In the genomic region with DNA sequence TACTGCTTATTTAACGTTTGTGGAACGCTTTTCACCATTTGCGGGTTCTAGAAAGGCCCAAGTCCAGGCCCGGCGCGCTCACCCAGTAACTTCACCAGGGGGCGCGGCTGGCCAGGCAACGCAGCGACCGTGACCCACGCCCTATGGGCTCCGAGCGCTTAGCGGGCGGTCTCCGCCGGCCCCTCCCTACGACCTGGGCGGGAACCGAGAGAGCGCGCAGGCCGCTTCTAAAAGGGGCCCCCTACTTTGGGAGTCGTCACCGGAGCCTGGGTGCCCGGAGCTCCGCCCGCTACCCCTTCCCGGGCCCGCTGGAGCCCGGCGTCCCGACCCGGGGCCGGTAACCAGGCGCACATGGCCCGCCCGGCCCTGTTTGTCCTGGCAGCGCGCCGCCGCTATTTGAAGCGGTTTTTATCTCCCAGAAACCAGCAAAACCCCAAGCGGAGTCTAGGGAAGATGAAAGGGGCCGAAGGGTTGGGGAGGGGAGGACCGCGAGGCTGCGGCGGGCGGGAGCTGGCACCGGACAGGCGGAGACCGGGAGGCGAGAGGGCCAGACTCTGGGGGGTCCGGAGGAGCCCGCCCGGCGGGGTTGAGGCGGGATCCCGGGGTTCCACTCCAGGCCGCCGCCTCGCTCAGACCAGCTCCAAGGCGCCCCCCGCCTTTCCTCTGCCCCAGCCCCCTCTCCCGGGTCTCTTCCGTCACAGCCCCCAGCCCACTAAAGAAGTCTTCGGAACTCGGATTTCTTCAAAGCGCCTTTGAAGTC, we compare ENCODE assay signal across 8 cellular contexts.
DNase-seq lines count a peak whose midpoint lies in the region; FAIRE-seq and TF ChIP-seq lines count a peak whose summit lies in the region.

No MANE protein-coding gene starts in this region.

- H3K36me3 ChIP-seq in Loucy (ENCODE audit: insufficient read depth, low read length) = no peaks in the 10 kb centered on the region
- no peaks in the 10 kb centered on the region for H3K36me3 ChIP-seq in neutrophil

- peak overlapping the region; percentile 87 for H2AFZ ChIP-seq in Loucy (ENCODE audit: low read length)

- H3K27ac ChIP-seq in neutrophil = peak overlapping the region; percentile 88
- H3K27ac ChIP-seq in substantia nigra (ENCODE audit: low read depth, low read length, poor library complexity, severe bottlenecking) = peak overlapping the region; percentile 100

- peaks cover 14% of the 10 kb centered on the region; the same call in 1 of the 2 replicates for H3K79me2 ChIP-seq in Loucy (ENCODE audit: insufficient read depth, low read length)

- H3K9me2 ChIP-seq in Loucy (replicated peaks; ENCODE audit: low read depth, low read length) = no peaks in the 10 kb centered on the region

- H3K4me3 ChIP-seq in Loucy (ENCODE audit: low read length, poor library complexity, severe bottlenecking) (peak overlapping the region; percentile 78), neutrophil (ENCODE audit: low read depth in 1 of 2, low read length in 1 of 2) (peak overlapping the region; percentile 88 to 92)

- peaks cover 4% of the 10 kb centered on the region for H4K20me1 ChIP-seq in Loucy (ENCODE audit: insufficient read depth, low read length, poor library complexity, severe bottlenecking)

- H3K9me3 ChIP-seq in Loucy (ENCODE audit: insufficient read depth, low read depth, low read length) (no peaks in the 10 kb centered on the region), neutrophil (no peaks in the 10 kb centered on the region)

- FAIRE-seq in H54 (lab: Jason Lieb, UNC) = no peak

- peak; percentile 57 for TF ChIP-seq POLR2A in H54 (IDR thresholded peaks at IDR 0.05; ENCODE audit: low read depth, low read length)
- TF ChIP-seq POLR2A in Raji (IDR thresholded peaks at IDR 0.05; ENCODE audit: insufficient read depth, low read depth, low read length) = peak; percentile 56

- TF ChIP-seq CTCF in Loucy (conservative IDR thresholded peaks at IDR 0.05; ENCODE audit: low read length) = peak; percentile 73
- peak; percentile 64 for TF ChIP-seq CTCF in neutrophil (IDR thresholded peaks at IDR 0.05)

- no peaks in the 10 kb centered on the region for H3K27me3 ChIP-seq in Loucy (ENCODE audit: insufficient read depth, low read length, poor library complexity, severe bottlenecking)
- peaks cover 41% of the 10 kb centered on the region for H3K27me3 ChIP-seq in neutrophil

- DNase-seq in ELR (ENCODE audit: low read depth) (peak; percentile 96), H54 (ENCODE audit: insufficient read length, low spot score) (peak; percentile 95), activated gamma-delta T cell treated with Interleukin-2 at 50 U/mL for 16 hours (peak; percentile 85), foreskin melanocyte (peak; percentile 87), substantia nigra (lab: John Stamatoyannopoulos, UW) (peak; percentile 67 to 95 (median 87))

- H3K9ac ChIP-seq in Loucy (ENCODE audit: low read depth, low read length, poor library complexity, severe bottlenecking) = peak overlapping the region; percentile 80

- H3K4me1 ChIP-seq in Loucy (ENCODE audit: insufficient read depth, low read length, poor library complexity, severe bottlenecking) (peaks cover 36% of the 10 kb centered on the region), neutrophil (ENCODE audit: control insufficient read depth in 1 of 2, insufficient read depth in 1 of 2, low read depth in 1 of 2, low read length in 1 of 2) (peaks cover 44 to 51% of the 10 kb centered on the region in 2 experiments)

- H3K4me2 ChIP-seq in Loucy (ENCODE audit: low read depth, low read length, poor library complexity, severe bottlenecking) = peak overlapping the region; percentile 89

- peaks cover 10% of the 10 kb centered on the region; the same call in 1 of the 2 replicates for H3F3A ChIP-seq in Loucy (ENCODE audit: low read depth)

Comparison
In these comparisons a context has a peak if more than half of its experiments do, and no peak if none do; other contexts are left out.
1. Peak in every context shown above with its lines: DNase-seq, H3K4me3 ChIP-seq and H3K27ac ChIP-seq.